Comparison of ENCODE assay signal across 12 cellular contexts in genomic region chr3:40337136-40338108, GRCh38. TPM values are rescaled to one million over a fixed set of nuclear protein-coding genes. Genes with fewer than 3 reads are reported as not detected.
DNase-seq lines count a peak whose midpoint lies in the region; ATAC-seq, FAIRE-seq and TF ChIP-seq lines count a peak whose summit lies in the region.
"Had no signal": no experiment of that assay in that cellular context is flagged by ENCODE, and none has a peak within 500 bp of the region (broad histone marks: within the 10 kb centered on the region; RNA-seq: fewer than 3 reads in every experiment).

No MANE protein-coding gene starts in this region.

- peak overlapping the region; percentile 71 for H3K4me3 Mint-ChIP-seq in activated T-helper 17 cell treated with anti-CD3 and anti-CD28 coated beads, Interleukin-2, amount 50 U/mL, for 72 hours
- H3K4me3 Mint-ChIP-seq in progenitor cell of endocrine pancreas (ENCODE audit: low read depth), result no peak overlapping the region
- H3K4me3 Mint-ChIP-seq: IgD-negative memory B cell had no signal

- no peaks in the 10 kb centered on the region for H3K9me3 Mint-ChIP-seq in activated T-helper 17 cell treated with anti-CD3 and anti-CD28 coated beads, Interleukin-2, amount 50 U/mL, for 72 hours
- H3K9me3 Mint-ChIP-seq in progenitor cell of endocrine pancreas (ENCODE audit: low read depth), result no peaks in the 10 kb centered on the region

- DNase-seq in GM19239 (ENCODE audit: insufficient read length, low spot score), result no peak
- DNase-seq in NCI-H510A treated with DMSO at 0.1 percent for 48 hours (lab: John Stamatoyannopoulos, UW), result no peak
- no peak for DNase-seq in progenitor cell of endocrine pancreas (ENCODE audit: low spot score, unreplicated experiment)
- DNase-seq: NCI-H2029, substantia nigra, T-helper 9 cell had no signal

- H3K4me1 Mint-ChIP-seq in activated T-helper 17 cell treated with anti-CD3 and anti-CD28 coated beads, Interleukin-2, amount 50 U/mL, for 72 hours, result peaks cover 21% of the 10 kb centered on the region
- H3K4me1 Mint-ChIP-seq in progenitor cell of endocrine pancreas (ENCODE audit: low read depth), result peaks cover 8% of the 10 kb centered on the region

- no peaks in the 10 kb centered on the region for H3K36me3 Mint-ChIP-seq in activated T-helper 17 cell treated with anti-CD3 and anti-CD28 coated beads, Interleukin-2, amount 50 U/mL, for 72 hours (ENCODE audit: low read depth)
- no peaks in the 10 kb centered on the region for H3K36me3 Mint-ChIP-seq in progenitor cell of endocrine pancreas (ENCODE audit: insufficient read depth)

- H3K27me3 Mint-ChIP-seq in activated T-helper 17 cell treated with anti-CD3 and anti-CD28 coated beads, Interleukin-2, amount 50 U/mL, for 72 hours, result peaks cover 4% of the 10 kb centered on the region
- H3K27me3 Mint-ChIP-seq in progenitor cell of endocrine pancreas, result no peaks in the 10 kb centered on the region

- TF ChIP-seq CTCF in progenitor cell of endocrine pancreas (IDR thresholded peaks at IDR 0.05; ENCODE audit: unreplicated experiment), result no peak

- peak overlapping the region; percentile 94 for H3K27ac Mint-ChIP-seq in activated T-helper 17 cell treated with anti-CD3 and anti-CD28 coated beads, Interleukin-2, amount 50 U/mL, for 72 hours
- H3K27ac Mint-ChIP-seq in progenitor cell of endocrine pancreas, result no peak overlapping the region
- H3K27ac Mint-ChIP-seq: IgD-negative memory B cell had no signal

- ATAC-seq in GM18498 (IDR thresholded peaks at IDR 0.05; ENCODE audit: unreplicated experiment) (peak; percentile 72), HG02981 (IDR thresholded peaks at IDR 0.05; ENCODE audit: unreplicated experiment) (peak; percentile 64), GM19324 (IDR thresholded peaks at IDR 0.05; ENCODE audit: low FRiP score, unreplicated experiment) (no peak)
- peak; percentile 88 for ATAC-seq in activated T-helper 17 cell treated with anti-CD3 and anti-CD28 coated beads, Interleukin-2, amount 50 U/mL, for 72 hours (replicated peaks)

- FAIRE-seq in GM19239 (lab: Jason Lieb, UNC), result peak; percentile 11
- FAIRE-seq: frontal cortex had no signal

RNA-seq across cellular contexts. Expression of gene EIF1B, which starts 27.9 kb away (rescaled TPM):
- 10 to 100 TPM; 36.3 to 36.8 TPM for total RNA-seq in activated T-helper 17 cell treated with anti-CD3 and anti-CD28 coated beads, Interleukin-2, amount 50 U/mL, for 72 hours
- total RNA-seq in progenitor cell of endocrine pancreas, result 103 and 105 TPM in 2 replicates

RNA-seq across cellular contexts. Expression of gene ENTPD3, which starts 49.6 kb away (rescaled TPM):
- not detected for total RNA-seq in activated T-helper 17 cell treated with anti-CD3 and anti-CD28 coated beads, Interleukin-2, amount 50 U/mL, for 72 hours
- 1.3 and 1.4 TPM in 2 replicates for total RNA-seq in progenitor cell of endocrine pancreas
